Comparison of ENCODE assay signal across 11 cellular contexts in the genomic region with DNA sequence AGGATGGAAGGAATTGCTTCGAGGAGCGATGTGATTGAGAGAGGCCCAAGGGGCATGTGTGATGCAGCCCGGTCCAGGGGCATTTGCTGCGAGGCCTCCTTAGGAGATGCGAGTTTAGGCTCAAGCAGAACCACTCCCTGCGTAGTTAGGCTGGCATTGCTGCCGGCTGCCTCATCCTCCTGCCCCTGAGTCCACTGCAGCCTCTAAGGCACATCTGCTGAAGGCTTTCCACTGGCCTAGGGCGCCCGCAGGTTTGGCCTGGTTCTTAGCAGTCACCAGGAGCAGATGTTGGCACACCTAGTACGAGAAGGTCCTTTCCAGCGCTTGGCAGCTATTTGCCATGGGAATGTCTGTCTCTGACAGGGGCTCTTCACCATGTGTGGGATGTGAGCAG. TPM values are rescaled to one million over a fixed set of nuclear protein-coding genes. Genes with fewer than 3 reads are reported as not detected.
DNase-seq lines count a peak whose midpoint lies in the region; ATAC-seq and TF ChIP-seq lines count a peak whose summit lies in the region.
"Had no signal": no experiment of that assay in that cellular context is flagged by ENCODE, and none has a peak within 500 bp of the region (broad histone marks: within the 10 kb centered on the region; RNA-seq: fewer than 3 reads in every experiment).

No MANE protein-coding gene starts in this region.

- no peak for DNase-seq in CD4-positive, alpha-beta memory T cell
- DNase-seq in activated naive CD8-positive, alpha-beta T cell treated with anti-CD3 and anti-CD28 coated beads, Interleukin-2, amount 10 ng/mL, durations not matched to agents 7 days and 5 days = no peak
- DNase-seq in NCI-H345 treated with DMSO at 0.1 percent for 48 hours (lab: John Stamatoyannopoulos, UW; ENCODE audit: unreplicated experiment) (no peak), CD1c-positive myeloid dendritic cell (ENCODE audit: extremely low spot score) (no peak)
- DNase-seq: NCI-H2227 treated with DMSO at 0.1 percent for 48 hours had no signal

- no peaks in the 10 kb centered on the region for H3K9me3 ChIP-seq in CD4-positive, alpha-beta memory T cell (ENCODE audit: control insufficient read depth in 1 of 2, low read length in 2 of 2)
- H3K9me3 ChIP-seq in neutrophil = no peaks in the 10 kb centered on the region

- CTCF ChIA-PET in CD4-positive, alpha-beta memory T cell (lab: Charles Lee; ENCODE audit: partially characterized antibody) = interaction anchor here (0.7 to 5.3 kb wide), 3 partner anchors 16 to 27 kb away, joined by 3 to 40 read pairs (median 39); a partner anchor contains a TSS

- ATAC-seq in activated naive CD8-positive, alpha-beta T cell treated with anti-CD3 and anti-CD28 coated beads, Interleukin-2, amount 10 ng/mL, durations not matched to agents 7 days and 5 days (ENCODE audit: low read depth) = no peak
- ATAC-seq in HG03108 (IDR thresholded peaks at IDR 0.05; ENCODE audit: unreplicated experiment) (no peak), HG03139 (IDR thresholded peaks at IDR 0.05; ENCODE audit: unreplicated experiment) (no peak)

- POLR2A ChIA-PET in CD4-positive, alpha-beta memory T cell (lab: Charles Lee; ENCODE audit: partially characterized antibody) = interaction anchor here (0.6 to 16.7 kb wide), 6 partner anchors 9 to 485 kb away, joined by 3 to 426 read pairs (median 8); a partner anchor contains a TSS
- POLR2A ChIA-PET in activated naive CD8-positive, alpha-beta T cell treated with anti-CD3 and anti-CD28 coated beads, Interleukin-2, amount 10 ng/mL, durations not matched to agents 7 days and 5 days (lab: Charles Lee) = interaction anchor here (0.7 to 7.7 kb wide), 6 partner anchors 11 to 160 kb away, joined by 3 to 123 read pairs (median 4); a partner anchor contains a TSS

- H3K27ac ChIP-seq in CD4-positive, alpha-beta memory T cell (ENCODE audit: low read depth, low read length) = peak overlapping the region; percentile 67
- H3K27ac ChIP-seq in neutrophil = peak overlapping the region; percentile 98

- H3K9me3 Mint-ChIP-seq in CD4-positive, alpha-beta memory T cell = peaks cover 0 to 3% (median 0%) of the 10 kb centered on the region in 8 donors
- no peaks in the 10 kb centered on the region for H3K9me3 Mint-ChIP-seq in IgD-negative memory B cell
- no peaks in the 10 kb centered on the region for H3K9me3 Mint-ChIP-seq in activated naive CD8-positive, alpha-beta T cell treated with anti-CD3 and anti-CD28 coated beads, Interleukin-2, amount 10 ng/mL, durations not matched to agents 7 days and 5 days

- peak overlapping the region in 1 of 2 donors; percentile 25 for H3K4me3 ChIP-seq in CD4-positive, alpha-beta memory T cell (ENCODE audit: low read length in 2 of 2)
- H3K4me3 ChIP-seq in neutrophil (ENCODE audit: low read depth in 1 of 2, low read length in 1 of 2) = peak overlapping the region; percentile 6 to 56

- peak overlapping the region; percentile 33 to 95 (median 84) for H3K4me3 Mint-ChIP-seq in CD4-positive, alpha-beta memory T cell
- H3K4me3 Mint-ChIP-seq in IgD-negative memory B cell = peak overlapping the region; percentile 69 to 95 (median 86)
- peak overlapping the region; percentile 74 for H3K4me3 Mint-ChIP-seq in activated naive CD8-positive, alpha-beta T cell treated with anti-CD3 and anti-CD28 coated beads, Interleukin-2, amount 10 ng/mL, durations not matched to agents 7 days and 5 days

- H3K36me3 ChIP-seq in CD4-positive, alpha-beta memory T cell (ENCODE audit: insufficient read depth, low read length) = no peaks in the 10 kb centered on the region
- peaks cover 18% of the 10 kb centered on the region for H3K36me3 ChIP-seq in neutrophil

- H3K4me1 ChIP-seq in CD4-positive, alpha-beta memory T cell (ENCODE audit: insufficient read depth, low read length) = peaks cover 100% of the 10 kb centered on the region
- peaks cover 100% of the 10 kb centered on the region in 2 experiments for H3K4me1 ChIP-seq in neutrophil (ENCODE audit: control insufficient read depth in 1 of 2, insufficient read depth in 1 of 2, low read depth in 1 of 2, low read length in 1 of 2)

- peaks cover 73 to 83% (median 81%) of the 10 kb centered on the region in 4 donors for H3K4me1 Mint-ChIP-seq in CD4-positive, alpha-beta memory T cell
- peaks cover 62 to 79% (median 71%) of the 10 kb centered on the region in 3 donors for H3K4me1 Mint-ChIP-seq in IgD-negative memory B cell
- H3K4me1 Mint-ChIP-seq in activated naive CD8-positive, alpha-beta T cell treated with anti-CD3 and anti-CD28 coated beads, Interleukin-2, amount 10 ng/mL, durations not matched to agents 7 days and 5 days = peaks cover 78% of the 10 kb centered on the region

- peaks cover 0 to 1% of the 10 kb centered on the region in 2 donors for H3K27me3 Mint-ChIP-seq in CD4-positive, alpha-beta memory T cell
- no peaks in the 10 kb centered on the region for H3K27me3 Mint-ChIP-seq in IgD-negative memory B cell
- H3K27me3 Mint-ChIP-seq in activated naive CD8-positive, alpha-beta T cell treated with anti-CD3 and anti-CD28 coated beads, Interleukin-2, amount 10 ng/mL, durations not matched to agents 7 days and 5 days = no peaks in the 10 kb centered on the region

- H3K27ac Mint-ChIP-seq in CD4-positive, alpha-beta memory T cell = peak overlapping the region in 6 of 7 donors; percentile 94 to 98 (median 97)
- H3K27ac Mint-ChIP-seq in IgD-negative memory B cell = peak overlapping the region; percentile 92 to 98 (median 93)
- peak overlapping the region; percentile 90 for H3K27ac Mint-ChIP-seq in activated naive CD8-positive, alpha-beta T cell treated with anti-CD3 and anti-CD28 coated beads, Interleukin-2, amount 10 ng/mL, durations not matched to agents 7 days and 5 days

- peaks cover 30 to 55% of the 10 kb centered on the region in 2 donors for H3K36me3 Mint-ChIP-seq in CD4-positive, alpha-beta memory T cell
- H3K36me3 Mint-ChIP-seq in IgD-negative memory B cell = peaks cover 16% of the 10 kb centered on the region
- H3K36me3 Mint-ChIP-seq in activated naive CD8-positive, alpha-beta T cell treated with anti-CD3 and anti-CD28 coated beads, Interleukin-2, amount 10 ng/mL, durations not matched to agents 7 days and 5 days = peaks cover 52% of the 10 kb centered on the region

- no peaks in the 10 kb centered on the region for H3K27me3 ChIP-seq in CD4-positive, alpha-beta memory T cell (ENCODE audit: insufficient read depth, low read length)
- H3K27me3 ChIP-seq in neutrophil = no peaks in the 10 kb centered on the region

- intact Hi-C loops in CD4-positive, alpha-beta memory T cell (cut with micrococcal nuclease) = loop anchor here (5.0 kb wide), 1 partner anchor 186 kb away; no protein-coding TSS in a partner anchor

- TF ChIP-seq CTCF in neutrophil (IDR thresholded peaks at IDR 0.05) = no peak

RNA-seq across cellular contexts. Expression of a gene that starts 20.7 kb away (rescaled TPM):
- total RNA-seq in CD4-positive, alpha-beta memory T cell = 100 to 1,000 TPM; 117 to 127 TPM
- 100 to 1,000 TPM in 1 of 2 donors, 10 to 100 TPM in 1; 29.6 to 125 TPM for polyA plus RNA-seq in CD4-positive, alpha-beta memory T cell
- polyA plus RNA-seq in IgD-negative memory B cell = 220 TPM
- 100 to 1,000 TPM; 129 to 135 TPM for total RNA-seq in activated naive CD8-positive, alpha-beta T cell treated with anti-CD3 and anti-CD28 coated beads, Interleukin-2, amount 10 ng/mL, durations not matched to agents 7 days and 5 days

RNA-seq across cellular contexts. Expression of a gene that starts 48.4 kb away (rescaled TPM):
- not detected for total RNA-seq in CD4-positive, alpha-beta memory T cell
- polyA plus RNA-seq in CD4-positive, alpha-beta memory T cell = not detected
- polyA plus RNA-seq in IgD-negative memory B cell = not detected
- not detected for total RNA-seq in activated naive CD8-positive, alpha-beta T cell treated with anti-CD3 and anti-CD28 coated beads, Interleukin-2, amount 10 ng/mL, durations not matched to agents 7 days and 5 days
- total RNA-seq: fibroblast of lung, RPMI7951 had no signal
- polyA plus RNA-seq: fibroblast of lung had no signal
